Comparison of ENCODE assay signal across 13 cellular contexts in genomic region chr11:118901494-118902335, GRCh38. TPM values are rescaled to one million over a fixed set of nuclear protein-coding genes. Genes with fewer than 3 reads are reported as not detected.
A peak's percentile ranks its signal among the peaks of the same experiment; 100 is the strongest.
DNase-seq lines count a peak whose midpoint lies in the region; ATAC-seq and TF ChIP-seq lines count a peak whose summit lies in the region.
"Had no signal": no experiment of that assay in that cellular context is flagged by ENCODE, and none has a peak within 500 bp of the region (broad histone marks: within the 10 kb centered on the region; RNA-seq: fewer than 3 reads in every experiment).

No MANE protein-coding gene starts in this region.

- H3K9me3 Mint-ChIP-seq in WTC11: no peaks in the 10 kb centered on the region
- H3K9me3 Mint-ChIP-seq in stimulated activated naive B cell treated with anti-CD40 and anti-IgM and Interleukin-4, amounts not matched to agents 10 μg/mL and 1 μg/mL and 100 μg/mL, for 72 hours: no peaks in the 10 kb centered on the region
- H3K9me3 Mint-ChIP-seq: mesothelial cell of epicardium had no signal

- TF ChIP-seq CTCF in cardiac muscle cell (IDR thresholded peaks at IDR 0.05; ENCODE audit: low read depth, low read length): peak; percentile 14
- TF ChIP-seq CTCF in WTC11 (IDR thresholded peaks at IDR 0.05): no peak
- peak; percentile 7 for TF ChIP-seq CTCF in fibroblast of pulmonary artery (IDR thresholded peaks at IDR 0.05; ENCODE audit: low read length, missing control alignments)

- intact Hi-C loops in left cardiac atrium (cut with DNase I): loop anchor here in 1 of 2 donors (5.0 kb wide), 1 partner anchor 41 kb away; no protein-coding TSS in a partner anchor

- H3K27ac ChIP-seq in cardiac muscle cell (no peak overlapping the region), substantia nigra (ENCODE audit: low read depth, low read length, poor library complexity, severe bottlenecking) (no peak overlapping the region)

- POLR2A ChIA-PET in WTC11 (lab: Charles Lee): interaction anchor here (0.6 kb wide), 1 partner anchor 54 kb away, joined by 3 read pairs; no protein-coding TSS in a partner anchor

- no peak for DNase-seq in cardiac muscle cell (ENCODE audit: low read depth in 1 of 2, low spot score in 1 of 2)
- DNase-seq in left cardiac atrium: no peak
- no peak for DNase-seq in WTC11 (ENCODE audit: low spot score)
- no peak for DNase-seq in fibroblast of pulmonary artery (ENCODE audit: low read depth)
- DNase-seq in stimulated activated naive B cell treated with anti-CD40 and anti-IgM and Interleukin-4, amounts not matched to agents 10 μg/mL and 1 μg/mL and 100 μg/mL, for 72 hours: no peak
- no peak for DNase-seq in substantia nigra (lab: John Stamatoyannopoulos, UW)
- no peak for DNase-seq in retina
- DNase-seq: MG63; stimulated activated naive CD4-positive, alpha-beta T cell treated with Interleukin-2 at 50 U/mL for 16 hours; T-helper 9 cell had no signal

- H3K27me3 ChIP-seq in cardiac muscle cell: no peaks in the 10 kb centered on the region
- H3K27me3 ChIP-seq: MG63 had no signal

- peaks cover 25% of the 10 kb centered on the region for H3K36me3 ChIP-seq in cardiac muscle cell

- CTCF ChIA-PET in WTC11 (lab: Charles Lee): interaction anchor here (2.2 kb wide), 1 partner anchor 28 kb away, joined by 7 read pairs; no protein-coding TSS in a partner anchor

- H3K4me1 ChIP-seq in cardiac muscle cell (ENCODE audit: low read depth): no peaks in the 10 kb centered on the region

- H3K36me3 Mint-ChIP-seq in WTC11: peaks cover 37% of the 10 kb centered on the region
- H3K36me3 Mint-ChIP-seq in stimulated activated naive B cell treated with anti-CD40 and anti-IgM and Interleukin-4, amounts not matched to agents 10 μg/mL and 1 μg/mL and 100 μg/mL, for 72 hours: peaks cover 38 to 45% of the 10 kb centered on the region in 2 donors

- no peaks in the 10 kb centered on the region for H3K27me3 Mint-ChIP-seq in WTC11 (ENCODE audit: low read depth)
- H3K27me3 Mint-ChIP-seq in stimulated activated naive B cell treated with anti-CD40 and anti-IgM and Interleukin-4, amounts not matched to agents 10 μg/mL and 1 μg/mL and 100 μg/mL, for 72 hours: no peaks in the 10 kb centered on the region

- H3K4me3 Mint-ChIP-seq in WTC11: no peak overlapping the region
- H3K4me3 Mint-ChIP-seq in stimulated activated naive B cell treated with anti-CD40 and anti-IgM and Interleukin-4, amounts not matched to agents 10 μg/mL and 1 μg/mL and 100 μg/mL, for 72 hours: no peak overlapping the region
- H3K4me3 Mint-ChIP-seq: mesothelial cell of epicardium had no signal

- no peak overlapping the region for H3K4me3 ChIP-seq in cardiac muscle cell
- no peak overlapping the region for H3K4me3 ChIP-seq in fibroblast of pulmonary artery (replicated peaks; ENCODE audit: low read depth, low read length)
- H3K4me3 ChIP-seq: MG63 had no signal

- H3K4me1 Mint-ChIP-seq in WTC11: peaks cover 18% of the 10 kb centered on the region
- peaks cover 23 to 53% of the 10 kb centered on the region in 2 donors for H3K4me1 Mint-ChIP-seq in stimulated activated naive B cell treated with anti-CD40 and anti-IgM and Interleukin-4, amounts not matched to agents 10 μg/mL and 1 μg/mL and 100 μg/mL, for 72 hours
- H3K4me1 Mint-ChIP-seq: mesothelial cell of epicardium had no signal

- ATAC-seq in left cardiac atrium: no peak
- no peak for ATAC-seq in WTC11
- ATAC-seq in stimulated activated naive B cell treated with anti-CD40 and anti-IgM and Interleukin-4, amounts not matched to agents 10 μg/mL and 1 μg/mL and 100 μg/mL, for 72 hours (replicated peaks): no peak
- ATAC-seq in GM21526 (IDR thresholded peaks at IDR 0.05; ENCODE audit: low FRiP score, unreplicated experiment): no peak

- H3K27ac Mint-ChIP-seq in WTC11: no peak overlapping the region
- peak overlapping the region; percentile 88 for H3K27ac Mint-ChIP-seq in stimulated activated naive B cell treated with anti-CD40 and anti-IgM and Interleukin-4, amounts not matched to agents 10 μg/mL and 1 μg/mL and 100 μg/mL, for 72 hours
- H3K27ac Mint-ChIP-seq: mesothelial cell of epicardium had no signal

- H3K9me3 ChIP-seq in cardiac muscle cell (ENCODE audit: low read depth): no peaks in the 10 kb centered on the region
- H3K9me3 ChIP-seq: MG63 had no signal

TF ChIP-seq in WTC11, 78 proteins besides CTCF, POLR2A, EP300 and RAD21:
- TF ChIP-seq JUN (CRISPR knock-in tag; IDR thresholded peaks at IDR 0.05) (0 out of 2 replicates have a peak, but pooled peaks have one; percentile 13), FOXP4 (CRISPR knock-in tag; IDR thresholded peaks at IDR 0.05) (no peak)

RNA-seq across cellular contexts. Expression of gene CXCR5, which starts 18.0 kb away (rescaled TPM):
- not detected in 2 replicates for total RNA-seq in cardiac muscle cell
- not detected in 2 replicates for polyA plus RNA-seq in cardiac muscle cell
- total RNA-seq in left cardiac atrium: not detected
- total RNA-seq in WTC11 (2021): 0.07 TPM in 1 of 3 replicates, not detected in the others
- total RNA-seq: mesothelial cell of epicardium had no signal

RNA-seq across cellular contexts. Expression of gene BCL9L, which starts 24.0 kb away (rescaled TPM):
- total RNA-seq in cardiac muscle cell (15.9 and 22.9 TPM in 2 replicates), left cardiac atrium (10 to 100 TPM; 39.8 to 41.3 TPM), WTC11 (2021) (62.1 to 65.3 TPM (median 64.7 TPM) in 3 replicates)
- 10.0 and 11.2 TPM in 2 replicates for polyA plus RNA-seq in cardiac muscle cell

RNA-seq across cellular contexts. Expression of gene UPK2, which starts 54.4 kb away (rescaled TPM):
- total RNA-seq in cardiac muscle cell (0.89 TPM in 1 of 2 replicates, not detected in the other), left cardiac atrium (not detected), WTC11 (2021) (not detected in 3 replicates)
- 1.4 and 3.3 TPM in 2 replicates for polyA plus RNA-seq in cardiac muscle cell
- total RNA-seq: activated CD8-positive, alpha-beta memory T cell treated with anti-CD3 and anti-CD28 coated beads for 36 hours had no signal
